13 cellular contexts compared by ENCODE assay signal in the genomic region with DNA sequence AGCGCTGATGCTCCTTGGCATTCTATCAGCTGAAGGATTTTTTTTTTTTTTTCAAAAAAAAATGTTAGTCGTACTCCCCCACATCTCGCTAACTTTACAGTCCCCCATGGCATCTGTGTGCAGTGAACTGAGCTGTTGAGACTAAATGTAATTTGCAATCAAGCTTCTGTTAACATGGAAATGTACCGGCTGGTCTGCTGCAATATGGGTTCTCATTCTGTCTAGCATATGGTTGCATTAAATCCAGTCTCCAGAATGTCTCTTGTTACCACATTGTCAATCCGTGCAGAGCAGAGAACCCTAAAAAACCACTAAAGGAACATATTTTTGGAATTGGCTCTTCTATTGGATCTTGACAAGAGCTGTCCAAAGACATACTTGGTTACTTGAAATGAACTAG.
"Had no signal": no experiment of that assay in that cellular context is flagged by ENCODE, and none has a peak within 500 bp of the region (broad histone marks: within the 10 kb centered on the region; RNA-seq: fewer than 3 reads in every experiment).

No MANE protein-coding gene starts in this region.

- DNase-seq: activated CD8-positive, alpha-beta memory T cell treated with anti-CD3 and anti-CD28 coated beads, Interleukin-2, amount 50 U/mL, for 48 hours; activated naive CD4-positive, alpha-beta T cell; activated T-cell treated with anti-CD3 and anti-CD28 coated beads, Interleukin-2, amount 50 U/mL, for 4 hours; adrenal gland; brain microvascular endothelial cell; effector memory CD4-positive, alpha-beta T cell; foreskin melanocyte; mesenchymal stem cell; mucosa of descending colon; nucleus accumbens; small intestine; stimulated activated CD4-positive, alpha-beta T cell treated with anti-CD3 and anti-CD28 coated beads, Interleukin-2, amount 100 ng/mL, for 24 hours; T1000 had no signal
